20 cellular contexts compared by ENCODE assay signal in genomic region chr15:74822233-74822632, GRCh38. TPM values are rescaled to one million over a fixed set of nuclear protein-coding genes. Genes with fewer than 3 reads are reported as not detected.
DNase-seq lines count a peak whose midpoint lies in the region; ATAC-seq and TF ChIP-seq lines count a peak whose summit lies in the region.
"Had no signal": no experiment of that assay in that cellular context is flagged by ENCODE, and none has a peak within 500 bp of the region (broad histone marks: within the 10 kb centered on the region; RNA-seq: fewer than 3 reads in every experiment).

No MANE protein-coding gene starts in this region.

- H4K20me1 ChIP-seq in BLaER1 treated with 17β-estradiol and CSF1 and Interleukin-3, amounts not matched to agents 10 nM and 100 nM, result peaks cover 0 to 12% (median 0%) of the 10 kb centered on the region in 11 experiments; a peak in 4 of 22 replicates
- H4K20me1 ChIP-seq in OCI-LY7 (ENCODE audit: insufficient read depth, low read length) (no peaks in the 10 kb centered on the region), neural progenitor cell (ENCODE audit: low read depth) (peaks cover 25% of the 10 kb centered on the region)

- H3K9me3 Mint-ChIP-seq in neural progenitor cell, result no peaks in the 10 kb centered on the region
- H3K9me3 Mint-ChIP-seq: CD8-positive, alpha-beta T cell had no signal

- no peak for DNase-seq in OCI-LY7 (ENCODE audit: low spot score)
- no peak for DNase-seq in neural progenitor cell (ENCODE audit: low spot score)
- DNase-seq in GDM1 (lab: John Stamatoyannopoulos, UW), result no peak
- DNase-seq in globus pallidus (ENCODE audit: low spot score), result no peak
- DNase-seq: Caco-2; CD4-positive, CD25-positive, alpha-beta regulatory T cell; CD8-positive, alpha-beta T cell; DMS 273 treated with DMSO at 0.1 percent for 48 hours; DMS79; EL; GF-D8; GM23248; H7; HCEC 1CT had no signal

- peak overlapping the region in 2 of 11 experiments; percentile 59 to 74; a peak in 2 of 22 replicates for H3K27ac ChIP-seq in BLaER1 treated with 17β-estradiol and CSF1 and Interleukin-3, amounts not matched to agents 10 nM and 100 nM
- no peak overlapping the region for H3K27ac ChIP-seq in HEK293 (ENCODE audit: extremely low read depth, low read depth, low read length)
- no peak overlapping the region for H3K27ac ChIP-seq in OCI-LY7 (ENCODE audit: low read depth, low read length, poor library complexity, severe bottlenecking)
- no peak overlapping the region for H3K27ac ChIP-seq in neural progenitor cell
- H3K27ac ChIP-seq: C4-2B, GM23248 had no signal

- H3K27me3 Mint-ChIP-seq in neural progenitor cell (ENCODE audit: insufficient read depth, low read depth), result peaks cover 29% of the 10 kb centered on the region

- 0 out of 22 replicates have a peak overlapping the region, but pooled peaks of 1 of the 11 experiments have one; percentile 62 for H3K9ac ChIP-seq in BLaER1 treated with 17β-estradiol and CSF1 and Interleukin-3, amounts not matched to agents 10 nM and 100 nM
- no peak overlapping the region for H3K9ac ChIP-seq in neural progenitor cell
- H3K9ac ChIP-seq: GM23248 had no signal

- no peaks in the 10 kb centered on the region for H3K36me3 ChIP-seq in BLaER1 treated with 17β-estradiol and CSF1 and Interleukin-3, amounts not matched to agents 10 nM and 100 nM
- H3K36me3 ChIP-seq in HEK293 (ENCODE audit: control insufficient read depth in 2 of 2, insufficient read depth in 1 of 2, low read length in 2 of 2), result no peaks in the 10 kb centered on the region
- H3K36me3 ChIP-seq in OCI-LY7 (ENCODE audit: insufficient read depth, low read length), result no peaks in the 10 kb centered on the region
- no peaks in the 10 kb centered on the region for H3K36me3 ChIP-seq in neural progenitor cell

- no peak for ATAC-seq in GM21717 (IDR thresholded peaks at IDR 0.05; ENCODE audit: unreplicated experiment)
- ATAC-seq: CD8-positive, alpha-beta T cell had no signal

- H3F3A ChIP-seq in neural progenitor cell (ENCODE audit: low read depth), result peaks cover 22% of the 10 kb centered on the region

- intact Hi-C loops in OCI-LY7 (cut with micrococcal nuclease; ENCODE audit: unreplicated experiment), result no loop called here

- no peak overlapping the region for H3K4me3 ChIP-seq in BLaER1 treated with 17β-estradiol and CSF1 and Interleukin-3, amounts not matched to agents 10 nM and 100 nM
- H3K4me3 ChIP-seq in HEK293 (ENCODE audit: low read depth, low read length) (no peak overlapping the region), OCI-LY7 (ENCODE audit: low read depth, low read length, poor library complexity, severe bottlenecking) (no peak overlapping the region), neural progenitor cell (no peak overlapping the region)
- H3K4me3 ChIP-seq: GM23248 had no signal

- H3K36me3 Mint-ChIP-seq in neural progenitor cell, result no peaks in the 10 kb centered on the region
- H3K36me3 Mint-ChIP-seq: CD4-positive, CD25-positive, alpha-beta regulatory T cell; CD8-positive, alpha-beta T cell had no signal

- peaks cover 31% of the 10 kb centered on the region for H3K4me1 Mint-ChIP-seq in neural progenitor cell

- POLR2A ChIA-PET in HEK293 (lab: Yijun Ruan, JAX) (no interaction called here), OCI-LY7 (lab: Charles Lee) (interaction anchor here (0.6 to 2.6 kb wide), 3 partner anchors 10 to 52 kb away, joined by 3 to 14 read pairs (median 3); no protein-coding TSS in a partner anchor)

- no peak overlapping the region for H2AFZ ChIP-seq in OCI-LY7 (ENCODE audit: low read length)
- H2AFZ ChIP-seq in neural progenitor cell (replicated peaks), result no peak overlapping the region
- H2AFZ ChIP-seq: GM23248 had no signal

- peaks cover 0 to 10% (median 3%) of the 10 kb centered on the region in 11 experiments; a peak in 6 of 22 replicates for H3K27me3 ChIP-seq in BLaER1 treated with 17β-estradiol and CSF1 and Interleukin-3, amounts not matched to agents 10 nM and 100 nM
- peaks cover 34% of the 10 kb centered on the region for H3K27me3 ChIP-seq in neural progenitor cell

- no peaks in the 10 kb centered on the region for H3K79me2 ChIP-seq in OCI-LY7 (ENCODE audit: insufficient read depth, low read depth, low read length)
- H3K79me2 ChIP-seq in neural progenitor cell (ENCODE audit: low read depth), result no peaks in the 10 kb centered on the region

- CTCF ChIA-PET in HEK293 (lab: Yijun Ruan, JAX), result interaction anchor here (1.3 to 1.8 kb wide), 2 partner anchors 23 to 51 kb away, joined by 6 read pairs; no protein-coding TSS in a partner anchor
- CTCF ChIA-PET in OCI-LY7 (lab: Charles Lee; ENCODE audit: unreplicated experiment), result no interaction called here

- peak overlapping the region; percentile 2 for H3K4me3 Mint-ChIP-seq in neural progenitor cell
- H3K4me3 Mint-ChIP-seq: CD4-positive, CD25-positive, alpha-beta regulatory T cell; CD8-positive, alpha-beta T cell had no signal

- no peak overlapping the region for H3K27ac Mint-ChIP-seq in neural progenitor cell
- H3K27ac Mint-ChIP-seq: CD4-positive, CD25-positive, alpha-beta regulatory T cell; CD8-positive, alpha-beta T cell had no signal

- no peaks in the 10 kb centered on the region for H3K9me3 ChIP-seq in BLaER1 treated with 17β-estradiol and CSF1 and Interleukin-3, amounts not matched to agents 10 nM and 100 nM (replicated peaks in 1 of 11)
- H3K9me3 ChIP-seq in HEK293 (ENCODE audit: control insufficient read depth, insufficient read depth, low read depth, low read length), result no peaks in the 10 kb centered on the region
- no peaks in the 10 kb centered on the region for H3K9me3 ChIP-seq in OCI-LY7 (ENCODE audit: low read length)
- no peaks in the 10 kb centered on the region for H3K9me3 ChIP-seq in neural progenitor cell (ENCODE audit: low read depth)
- H3K9me3 ChIP-seq: Caco-2 had no signal

- TF ChIP-seq CTCF in HEK293 (tag by site-specific recombination; IDR thresholded peaks at IDR 0.05), result no peak
- no peak for TF ChIP-seq CTCF in OCI-LY7 (conservative IDR thresholded peaks at IDR 0.05; ENCODE audit: low read length)
- TF ChIP-seq CTCF in neural progenitor cell (IDR thresholded peaks at IDR 0.05), result no peak

- H3K4me2 ChIP-seq in BLaER1 treated with 17β-estradiol and CSF1 and Interleukin-3, amounts not matched to agents 10 nM and 100 nM, result peak overlapping the region in 7 of 11 experiments; percentile 64 to 77 (median 72); a peak in 7 of 22 replicates
- H3K4me2 ChIP-seq in OCI-LY7 (ENCODE audit: low read length) (peak overlapping the region; percentile 81; the same call in 1 of the 2 replicates), neural progenitor cell (no peak overlapping the region)

- no TSS peak for BruUV-seq in OCI-LY7 (replicated peaks; lab: Mats Ljungman, UMichigan)

- H3K4me1 ChIP-seq in BLaER1 treated with 17β-estradiol and CSF1 and Interleukin-3, amounts not matched to agents 10 nM and 100 nM, result peaks cover 36 to 61% (median 47%) of the 10 kb centered on the region in 10 experiments
- 0 out of 2 replicates have a peak, but pooled peaks cover 2% of the 10 kb centered on the region for H3K4me1 ChIP-seq in HEK293 (ENCODE audit: control insufficient read depth, insufficient read depth, low read length)
- H3K4me1 ChIP-seq in OCI-LY7 (ENCODE audit: insufficient read depth, low read length, poor library complexity, severe bottlenecking), result peaks cover 47% of the 10 kb centered on the region
- H3K4me1 ChIP-seq in neural progenitor cell, result peaks cover 30% of the 10 kb centered on the region
- H3K4me1 ChIP-seq: Caco-2 had no signal

- no peaks in the 10 kb centered on the region for H3K9me2 ChIP-seq in OCI-LY7 (ENCODE audit: insufficient read depth, low read length)

TF ChIP-seq in HEK293, 187 proteins besides CTCF, POLR2A, EP300 and RAD21:
- TF ChIP-seq ZSCAN23 (tag by site-specific recombination; IDR thresholded peaks at IDR 0.05) (no peak), ZNF398 (tag by site-specific recombination; IDR thresholded peaks at IDR 0.05) (peak; percentile 75), ZIC2 (tag by site-specific recombination; IDR thresholded peaks at IDR 0.05) (peak; percentile 61), ZBTB17 (tag by site-specific recombination; IDR thresholded peaks at IDR 0.05) (no peak)
TF ChIP-seq in HEK293: peak in this region for 2.

RNA-seq across cellular contexts. Expression of gene CPLX3, which starts 4.2 kb away (rescaled TPM):
- 0.35 and 0.57 TPM in 2 replicates for total RNA-seq in OCI-LY7 (2014; rRNA removed; shearing (Covaris generic))
- 1.5 and 2.1 TPM in 2 replicates for total RNA-seq in OCI-LY7 (2022)
- not detected in 2 replicates for total RNA-seq in neural progenitor cell (ENCODE audit: low replicate concordance)
- total RNA-seq: A172, Caco-2, GM23248, H1 had no signal

RNA-seq across cellular contexts. Expression of gene LMAN1L, which starts 9.6 kb away (rescaled TPM):
- 0.09 TPM in 1 of 2 replicates, not detected in the other for total RNA-seq in OCI-LY7 (2014; rRNA removed; shearing (Covaris generic))
- total RNA-seq in OCI-LY7 (2022) (0.37 and 0.38 TPM in 2 replicates), neural progenitor cell (ENCODE audit: low replicate concordance) (not detected in 2 replicates)
- total RNA-seq: A172; Caco-2; CD4-positive, CD25-positive, alpha-beta regulatory T cell; CD8-positive, alpha-beta T cell; GM23248; H1; H7 had no signal

RNA-seq across cellular contexts. Expression of gene ULK3, which starts 20.7 kb away (rescaled TPM):
- total RNA-seq in OCI-LY7 (2014; rRNA removed; shearing (Covaris generic)), result 22.2 and 31.7 TPM in 2 replicates
- total RNA-seq in OCI-LY7 (2022) (30.2 and 46.4 TPM in 2 replicates), neural progenitor cell (ENCODE audit: low replicate concordance) (22.7 and 37.4 TPM in 2 replicates)

RNA-seq across cellular contexts. Expression of gene CSK, which starts 40.4 kb away (rescaled TPM):
- total RNA-seq in OCI-LY7 (2014; rRNA removed; shearing (Covaris generic)), result 106 and 112 TPM in 2 replicates
- total RNA-seq in OCI-LY7 (2022), result 318 and 355 TPM in 2 replicates
- 18.3 and 25.4 TPM in 2 replicates for total RNA-seq in neural progenitor cell (ENCODE audit: low replicate concordance)

RNA-seq across cellular contexts. Expression of gene SCAMP2, which starts 50.9 kb away (rescaled TPM):
- total RNA-seq in OCI-LY7 (2014; rRNA removed; shearing (Covaris generic)), result 21.3 and 24.6 TPM in 2 replicates
- 50.7 and 55.2 TPM in 2 replicates for total RNA-seq in OCI-LY7 (2022)
- total RNA-seq in neural progenitor cell (ENCODE audit: low replicate concordance), result 19.4 and 44.5 TPM in 2 replicates
